ENCODE assay signal across 22 cellular contexts in genomic region chr20:61254881-61255589, GRCh38. TPM values are rescaled to one million over a fixed set of nuclear protein-coding genes. Genes with fewer than 3 reads are reported as not detected.
DNase-seq lines count a peak whose midpoint lies in the region; ATAC-seq, FAIRE-seq and TF ChIP-seq lines count a peak whose summit lies in the region.
"Had no signal": no experiment of that assay in that cellular context is flagged by ENCODE, and none has a peak within 500 bp of the region (broad histone marks: within the 10 kb centered on the region; RNA-seq: fewer than 3 reads in every experiment).

No MANE protein-coding gene starts in this region.

- POLR2A ChIA-PET in HepG2 (lab: Yijun Ruan, JAX) = no interaction called here

- H3K4me3 ChIP-seq in HepG2 (replicated peaks in 1 of 3; ENCODE audit: insufficient read depth in 1 of 3, low read depth in 2 of 3, low read length in 3 of 3) (no peak overlapping the region), right lobe of liver (no peak overlapping the region), RWPE2 (ENCODE audit: severe bottlenecking) (peak overlapping the region; percentile 76), fibroblast of mammary gland (ENCODE audit: control insufficient read depth, low read depth, low read length) (no peak overlapping the region)
- H3K4me3 ChIP-seq: hepatocyte had no signal

- ATAC-seq in HepG2 (no peak), right lobe of liver (no peak), RWPE2 (ENCODE audit: low read depth) (peak; percentile 57), GM21367 (IDR thresholded peaks at IDR 0.05; ENCODE audit: unreplicated experiment) (no peak)
- ATAC-seq: activated T-cell treated with anti-CD3 and anti-CD28 coated beads, Interleukin-2, amount 50 U/mL, for 4 hours had no signal

- no peaks in the 10 kb centered on the region; the same call in 1 of the 2 replicates for H4K20me1 ChIP-seq in HepG2 (ENCODE audit: insufficient read depth, low read length)

- in situ Hi-C loops in HepG2 (cut with HindIII; ENCODE audit: extremely low pct_ligation_motif_present, low pct_unique_long_range_greater_than_20kb) = no loop called here

- H3K36me3 Mint-ChIP-seq in type B pancreatic cell = no peaks in the 10 kb centered on the region

- H3K27ac ChIP-seq in HepG2 (ENCODE audit: extremely low read length, insufficient read depth, low read length) (no peak overlapping the region), right lobe of liver (no peak overlapping the region), RWPE2 (ENCODE audit: poor library complexity, severe bottlenecking) (peak overlapping the region; percentile 94)
- H3K27ac ChIP-seq: hepatocyte had no signal

- no peaks in the 10 kb centered on the region for H3K9me3 ChIP-seq in HepG2 (ENCODE audit: low read length)
- H3K9me3 ChIP-seq in right lobe of liver = no peaks in the 10 kb centered on the region
- no peaks in the 10 kb centered on the region for H3K9me3 ChIP-seq in RWPE2 (ENCODE audit: severe bottlenecking)
- H3K9me3 ChIP-seq: SK-N-SH had no signal

- H3K27me3 Mint-ChIP-seq in type B pancreatic cell = peaks cover 71% of the 10 kb centered on the region

- CTCF ChIA-PET in HepG2 (lab: Yijun Ruan, JAX; ENCODE audit: low intra/inter-chr PET ratio, low total read pairs) = no interaction called here

- peaks cover 19% of the 10 kb centered on the region for H3K4me1 Mint-ChIP-seq in type B pancreatic cell (ENCODE audit: unreplicated experiment)

- DNase-seq in HepG2 (ENCODE audit: low spot score) (no peak), right lobe of liver (no peak), RWPE2 (ENCODE audit: low spot score) (peak; percentile 91), fibroblast of mammary gland (ENCODE audit: low read depth) (peak; percentile 43), type B pancreatic cell (ENCODE audit: extremely low spot score, unreplicated experiment) (no peak), HUDEP-2 (lab: John Stamatoyannopoulos, UW; ENCODE audit: unreplicated experiment in 76 of 76) (no peak), GOT3 (lab: John Stamatoyannopoulos, UW) (no peak)
- DNase-seq: activated CD4-positive, alpha-beta T cell treated with anti-CD3 and anti-CD28 coated beads, Interleukin-2, amount 50 U/mL, for 4 hours; activated T-cell treated with anti-CD3 and anti-CD28 coated beads, Interleukin-2, amount 50 U/mL, for 4 hours; erythroblast; left cardiac atrium; NCI-H1694; NCI-H446 treated with DMSO at 0.1 percent for 48 hours; SK-N-SH; stimulated activated naive CD4-positive, alpha-beta T cell treated with Interleukin-2 at 50 U/mL for 16 hours; trophoblast cell had no signal

- no peaks in the 10 kb centered on the region for H3K79me2 ChIP-seq in HepG2 (ENCODE audit: insufficient read depth, low read length)
- H3K79me2 ChIP-seq: hepatocyte had no signal

- peak overlapping the region; percentile 89 for H3K4me3 Mint-ChIP-seq in type B pancreatic cell
- H3K4me3 Mint-ChIP-seq: activated T-cell treated with anti-CD3 and anti-CD28 coated beads, Interleukin-2, amount 50 U/mL, for 4 hours had no signal

- H3K4me2 ChIP-seq in HepG2 (ENCODE audit: low read depth, low read length) = no peak overlapping the region
- H3K4me2 ChIP-seq: SK-N-SH had no signal

- FAIRE-seq in HepG2 (lab: Jason Lieb, UNC) = no peak
- FAIRE-seq: A204.1, G401.6, TTC549 had no signal

- no peak for TF ChIP-seq EP300 in HepG2 (IDR thresholded peaks at IDR 0.05; ENCODE audit: low read depth in 2 of 2, low read length in 2 of 2)
- TF ChIP-seq EP300 in HepG2 (CRISPR knock-in tag; IDR thresholded peaks at IDR 0.05; ENCODE audit: borderline replicate concordance) = no peak

- peaks cover 14 to 52% of the 10 kb centered on the region in 2 experiments for H3K27me3 ChIP-seq in HepG2 (ENCODE audit: control insufficient read depth in 1 of 2, insufficient read depth in 2 of 2, low read length in 2 of 2)
- H3K27me3 ChIP-seq in right lobe of liver = no peaks in the 10 kb centered on the region
- H3K27me3 ChIP-seq in RWPE2 (ENCODE audit: insufficient read depth, poor library complexity, severe bottlenecking) = no peaks in the 10 kb centered on the region

- intact Hi-C loops in HepG2 (cut with micrococcal nuclease; ENCODE audit: unreplicated experiment) = no loop called here
- intact Hi-C loops in right lobe of liver (cut with DNase I) = no loop called here

- no peak overlapping the region for H2AFZ ChIP-seq in HepG2 (ENCODE audit: low read length)
- H2AFZ ChIP-seq: hepatocyte had no signal

- BruUV-seq in HepG2 (replicated peaks; lab: Mats Ljungman, UMichigan) = no TSS peak

- no peak for TF ChIP-seq POLR2A in HepG2 (IDR thresholded peaks at IDR 0.05; ENCODE audit: insufficient read depth in 1 of 2, low read depth in 2 of 2, low read length in 2 of 2)
- TF ChIP-seq POLR2A in right lobe of liver (IDR thresholded peaks at IDR 0.05) = no peak

- H3K9ac ChIP-seq in HepG2 (ENCODE audit: insufficient read depth, low read depth, low read length) = no peak overlapping the region
- H3K9ac ChIP-seq: SK-N-SH had no signal

- WGBS in HepG2 (ENCODE audit: low lambda C conversion rate) = 12% methylated on average over 11 of the region's 11 CpGs
- 46% methylated on average over 11 of the region's 11 CpGs for WGBS in right lobe of liver (ENCODE audit: insufficient coverage, low coverage, low lambda C conversion rate, missing lambda C conversion rate)

- no peaks in the 10 kb centered on the region for H3K36me3 ChIP-seq in HepG2 (replicated peaks in 1 of 2; ENCODE audit: control insufficient read depth in 1 of 2, insufficient read depth in 2 of 2, low read length in 2 of 2)
- no peaks in the 10 kb centered on the region for H3K36me3 ChIP-seq in right lobe of liver
- H3K36me3 ChIP-seq in RWPE2 (ENCODE audit: low read depth) = peaks cover 58% of the 10 kb centered on the region

- no peak overlapping the region for H3K27ac Mint-ChIP-seq in type B pancreatic cell

- TF ChIP-seq CTCF in HepG2 (CRISPR knock-in tag; IDR thresholded peaks at IDR 0.05) (no peak), right lobe of liver (IDR thresholded peaks at IDR 0.05) (no peak), RWPE2 (IDR thresholded peaks at IDR 0.05; ENCODE audit: poor library complexity, severe bottlenecking) (no peak), fibroblast of mammary gland (conservative IDR thresholded peaks at IDR 0.05; ENCODE audit: control insufficient read depth, insufficient read depth, low read depth, low read length) (no peak), type B pancreatic cell (conservative IDR thresholded peaks at IDR 0.05) (no peak)

- no peaks in the 10 kb centered on the region for H3K9me3 Mint-ChIP-seq in type B pancreatic cell

- no peak for TF ChIP-seq RAD21 in HepG2 (CRISPR knock-in tag; IDR thresholded peaks at IDR 0.05)

- H3K4me1 ChIP-seq in HepG2 (ENCODE audit: insufficient read depth, low read length) (no peaks in the 10 kb centered on the region), right lobe of liver (peaks cover 0 to 11% (median 0%) of the 10 kb centered on the region in 4 donors), RWPE2 (ENCODE audit: insufficient read depth, poor library complexity, severe bottlenecking) (peaks cover 21% of the 10 kb centered on the region)

TF ChIP-seq in HepG2, 621 proteins besides CTCF, POLR2A, EP300 and RAD21:
- TF ChIP-seq ERF (CRISPR knock-in tag; IDR thresholded peaks at IDR 0.05) = no peak
- TF ChIP-seq ZNF362 (CRISPR knock-in tag; IDR thresholded peaks at IDR 0.05; ENCODE audit: borderline replicate concordance) = no peak
- TF ChIP-seq ZNF737 (CRISPR knock-in tag; IDR thresholded peaks at IDR 0.05; ENCODE audit: borderline replicate concordance) = no peak
- TF ChIP-seq EZH2 (conservative IDR thresholded peaks at IDR 0.05; ENCODE audit: low read depth, low read length) = peak; percentile 58; the same call in 1 of the 2 replicates
- TF ChIP-seq MAX (IDR thresholded peaks at IDR 0.05) = no peak
- no peak for TF ChIP-seq KDM2A (CRISPR knock-in tag; IDR thresholded peaks at IDR 0.05; ENCODE audit: borderline replicate concordance, low read depth)

RNA-seq across cellular contexts. Expression of gene CDH4, which starts 3.0 kb away (rescaled TPM):
- not detected in 2 replicates for total RNA-seq in HepG2 (2016; rRNA removed; fragmentation: Illumina TruSeq; extraction: Trizol)
- total RNA-seq in HepG2 (2016; cell fraction: cytosol; rRNA removed; fragmentation: Illumina TruSeq; extraction: Trizol; ENCODE audit: low read depth) = not detected in 2 replicates
- not detected in 2 replicates for total RNA-seq in HepG2 (2016; cell fraction: insoluble cytoplasmic fraction; rRNA removed; fragmentation: Illumina TruSeq; extraction: Trizol)
- total RNA-seq in HepG2 (2016; cell fraction: membrane; rRNA removed; fragmentation: Illumina TruSeq; extraction: Trizol) = not detected in 2 replicates
- not detected in 2 replicates for total RNA-seq in HepG2 (2016; cell fraction: nucleus; rRNA removed; fragmentation: Illumina TruSeq; extraction: Trizol)
- not detected in 2 replicates for polyA plus RNA-seq in HepG2 (2011; rRNA removed)
- polyA plus RNA-seq in HepG2 (2011; cell fraction: cytosol; rRNA removed) = not detected in 2 replicates
- polyA plus RNA-seq in HepG2 (2011; cell fraction: nucleus; rRNA removed) = not detected in 2 replicates
- 0.56 and 0.76 TPM in 2 replicates for polyA plus RNA-seq in HepG2 (2012)
- not detected in 2 replicates for polyA plus RNA-seq in HepG2 (2016; cell fraction: cytosol; fragmentation: Illumina TruSeq; extraction: Trizol; ENCODE audit: low read depth)
- polyA plus RNA-seq in HepG2 (2016; cell fraction: insoluble cytoplasmic fraction; fragmentation: Illumina TruSeq; extraction: Trizol; ENCODE audit: low read depth) = not detected in 2 replicates
- not detected in 2 replicates for polyA plus RNA-seq in HepG2 (2016; cell fraction: membrane; fragmentation: Illumina TruSeq; extraction: Trizol; ENCODE audit: low read depth)
- not detected in 2 replicates for polyA plus RNA-seq in HepG2 (2016; cell fraction: nucleus; fragmentation: Illumina TruSeq; extraction: Trizol; ENCODE audit: insufficient read depth, low read depth)
- not detected in 2 replicates for polyA minus RNA-seq in HepG2 (2011; rRNA and poly(A)+ RNA removed; ENCODE audit: low replicate concordance)
- not detected in 2 replicates for polyA minus RNA-seq in HepG2 (2011; cell fraction: cytosol; rRNA and poly(A)+ RNA removed)
- polyA minus RNA-seq in HepG2 (2011; cell fraction: nucleus; rRNA and poly(A)+ RNA removed) = not detected in 2 replicates
- under 1 TPM in 3 of 6 experiments, not detected in 3; 0.02 to 0.14 (median 0.09) TPM for total RNA-seq in right lobe of liver
- total RNA-seq in type B pancreatic cell (ENCODE audit: low replicate concordance) = 5.0 and 8.3 TPM in 2 replicates
- total RNA-seq: OCI-LY7 had no signal
- polyA plus RNA-seq: SK-N-SH had no signal

Comparison
In these comparisons a context has a peak if more than half of its experiments do, and no peak if none do; other contexts are left out.
1. DNase-seq: peak in RWPE2 (single experiment) and fibroblast of mammary gland (single experiment); none in HepG2 (single experiment), right lobe of liver (0 of 3), type B pancreatic cell (single experiment), HUDEP-2 (0 of 76) and GOT3 (single experiment).